ENCODE assay signal across 17 cellular contexts in genomic region chr9:120734607-120735006, GRCh38. TPM values are rescaled to one million over a fixed set of nuclear protein-coding genes. Genes with fewer than 3 reads are reported as not detected.
DNase-seq lines count a peak whose midpoint lies in the region; TF ChIP-seq lines count a peak whose summit lies in the region.
"Had no signal": no experiment of that assay in that cellular context is flagged by ENCODE, and none has a peak within 500 bp of the region (broad histone marks: within the 10 kb centered on the region; RNA-seq: fewer than 3 reads in every experiment).

No MANE protein-coding gene starts in this region.

- TF ChIP-seq POLR2A in esophagus muscularis mucosa (IDR thresholded peaks at IDR 0.05; ENCODE audit: low read depth) = no peak

- H3K4me2 ChIP-seq in OCI-LY1 (ENCODE audit: low read length) = no peak overlapping the region

- DNase-seq in HL-60 (ENCODE audit: low read depth in 1 of 2, low spot score in 1 of 2) = peak in 1 of 2 experiments; percentile 61
- no peak for DNase-seq in esophagus muscularis mucosa (ENCODE audit: extremely low spot score)
- DNase-seq in stimulated activated CD4-positive, alpha-beta T cell treated with anti-CD3 and anti-CD28 coated beads, Interleukin-2, amount 100 ng/mL, for 24 hours = no peak
- DNase-seq in NCI-H748 treated with DMSO at 0.1 percent for 48 hours (lab: John Stamatoyannopoulos, UW) = no peak
- no peak for DNase-seq in CD1c-positive myeloid dendritic cell (ENCODE audit: extremely low spot score)
- no peak for DNase-seq in NAMALWA (ENCODE audit: low spot score)
- DNase-seq: activated CD4-positive, alpha-beta T cell treated with anti-CD3 and anti-CD28 coated beads for 36 hours; activated naive CD8-positive, alpha-beta T cell treated with anti-CD3 and anti-CD28 coated beads for 36 hours; colonic mucosa; naive thymus-derived CD4-positive, alpha-beta T cell; NCI-H1048; NCI-H524; stimulated activated naive B cell treated with anti-CD40 and anti-IgM and Interleukin-4, amounts not matched to agents 10 μg/mL and 1 μg/mL and 100 μg/mL, for 72 hours had no signal

- no peaks in the 10 kb centered on the region for H3F3A ChIP-seq in OCI-LY1 (ENCODE audit: insufficient read depth, low read length)

- peaks cover 16% of the 10 kb centered on the region for H3K4me1 ChIP-seq in OCI-LY1 (ENCODE audit: insufficient read depth, low read length, severe bottlenecking)
- H3K4me1 ChIP-seq in esophagus muscularis mucosa = peaks cover 8 to 29% (median 16%) of the 10 kb centered on the region in 4 donors
- peaks cover 6 to 42% (median 33%) of the 10 kb centered on the region in 5 donors for H3K4me1 ChIP-seq in subcutaneous abdominal adipose tissue (ENCODE audit: control insufficient read depth in 5 of 5, insufficient read depth in 5 of 5, low read length in 5 of 5)
- H3K4me1 ChIP-seq: colonic mucosa had no signal

- H4K20me1 ChIP-seq in OCI-LY1 (ENCODE audit: insufficient read depth, low read length) = no peaks in the 10 kb centered on the region

- H3K36me3 ChIP-seq in OCI-LY1 (ENCODE audit: insufficient read depth, low read length) (no peaks in the 10 kb centered on the region), esophagus muscularis mucosa (no peaks in the 10 kb centered on the region), subcutaneous abdominal adipose tissue (ENCODE audit: control insufficient read depth in 5 of 5, insufficient read depth in 5 of 5, low read length in 5 of 5) (no peaks in the 10 kb centered on the region)
- H3K36me3 ChIP-seq: colonic mucosa, Peyer's patch had no signal

- H3K9ac ChIP-seq in OCI-LY1 (ENCODE audit: low read length) (no peak overlapping the region; the same call in 1 of the 2 replicates), subcutaneous abdominal adipose tissue (ENCODE audit: low read length in 5 of 5) (peak overlapping the region in 1 of 5 donors; percentile 59)

- no peaks in the 10 kb centered on the region for H3K27me3 ChIP-seq in HL-60 (ENCODE audit: insufficient read depth, poor library complexity, severe bottlenecking)
- no peaks in the 10 kb centered on the region for H3K27me3 ChIP-seq in OCI-LY1 (ENCODE audit: insufficient read depth, low read length)
- no peaks in the 10 kb centered on the region for H3K27me3 ChIP-seq in esophagus muscularis mucosa
- H3K27me3 ChIP-seq in subcutaneous abdominal adipose tissue (ENCODE audit: control insufficient read depth in 5 of 5, insufficient read depth in 4 of 5, low read length in 5 of 5) = no peaks in the 10 kb centered on the region
- H3K27me3 ChIP-seq: colonic mucosa, Peyer's patch had no signal

- H2AFZ ChIP-seq in OCI-LY1 (ENCODE audit: low read length) = no peak overlapping the region

- H3K27ac ChIP-seq in HL-60 (replicated peaks) (peak overlapping the region; percentile 69), OCI-LY1 (ENCODE audit: low read depth, low read length, poor library complexity, severe bottlenecking) (peak overlapping the region; percentile 57), esophagus muscularis mucosa (replicated peaks in 1 of 4) (peak overlapping the region; percentile 4 to 50 (median 14)), subcutaneous abdominal adipose tissue (ENCODE audit: low read depth, low read length) (peak overlapping the region; percentile 87)
- H3K27ac ChIP-seq: colonic mucosa had no signal

- no peak for TF ChIP-seq EP300 in esophagus muscularis mucosa (IDR thresholded peaks at IDR 0.05)

- intact Hi-C loops in esophagus muscularis mucosa (cut with DNase I) = no loop called here

- no peaks in the 10 kb centered on the region for H3K79me2 ChIP-seq in OCI-LY1 (ENCODE audit: insufficient read depth, low read length)

- no peak overlapping the region for H3K4me3 ChIP-seq in HL-60 (replicated peaks; ENCODE audit: insufficient read depth, low read length)
- H3K4me3 ChIP-seq in OCI-LY1 (ENCODE audit: low read depth, low read length, poor library complexity, severe bottlenecking) = no peak overlapping the region
- no peak overlapping the region for H3K4me3 ChIP-seq in esophagus muscularis mucosa
- no peak overlapping the region for H3K4me3 ChIP-seq in subcutaneous abdominal adipose tissue (ENCODE audit: low read depth in 1 of 5, low read length in 5 of 5)
- H3K4me3 ChIP-seq: colonic mucosa, GM12878, Peyer's patch had no signal

- H3K9me3 ChIP-seq in OCI-LY1 (ENCODE audit: low read length) = no peaks in the 10 kb centered on the region
- H3K9me3 ChIP-seq in esophagus muscularis mucosa = no peaks in the 10 kb centered on the region
- peaks cover 0 to 2% (median 0%) of the 10 kb centered on the region in 5 donors for H3K9me3 ChIP-seq in subcutaneous abdominal adipose tissue (ENCODE audit: control insufficient read depth in 5 of 5, low read length in 5 of 5)
- H3K9me3 ChIP-seq: colonic mucosa, Peyer's patch had no signal

- no peaks in the 10 kb centered on the region for H3K9me2 ChIP-seq in OCI-LY1 (ENCODE audit: low read depth, low read length)

- TF ChIP-seq CTCF in HL-60 (IDR thresholded peaks at IDR 0.05; ENCODE audit: insufficient read depth, low read length) = no peak
- TF ChIP-seq CTCF in OCI-LY1 (IDR thresholded peaks at IDR 0.05; ENCODE audit: low read length) = no peak
- TF ChIP-seq CTCF in esophagus muscularis mucosa (IDR thresholded peaks at IDR 0.05) = no peak

RNA-seq across cellular contexts. Expression of gene MEGF9, which starts 20.3 kb away (rescaled TPM):
- 10 to 100 TPM; 17.1 to 23.1 (median 18.9) TPM for total RNA-seq in esophagus muscularis mucosa

RNA-seq across cellular contexts. Expression of gene FBXW2, which starts 58.6 kb away (rescaled TPM):
- 10 to 100 TPM; 36.9 to 55.9 (median 53.2) TPM for total RNA-seq in esophagus muscularis mucosa

Comparison
In these comparisons a context has a peak if more than half of its experiments do, and no peak if none do; other contexts are left out.
1. H3K27ac ChIP-seq: peak in every context shown above with its lines; median percentile 87 in subcutaneous abdominal adipose tissue; 69 in HL-60; 57 in OCI-LY1; 14 in esophagus muscularis mucosa.